Comparison of ENCODE assay signal across 1 cellular context in the genomic region with DNA sequence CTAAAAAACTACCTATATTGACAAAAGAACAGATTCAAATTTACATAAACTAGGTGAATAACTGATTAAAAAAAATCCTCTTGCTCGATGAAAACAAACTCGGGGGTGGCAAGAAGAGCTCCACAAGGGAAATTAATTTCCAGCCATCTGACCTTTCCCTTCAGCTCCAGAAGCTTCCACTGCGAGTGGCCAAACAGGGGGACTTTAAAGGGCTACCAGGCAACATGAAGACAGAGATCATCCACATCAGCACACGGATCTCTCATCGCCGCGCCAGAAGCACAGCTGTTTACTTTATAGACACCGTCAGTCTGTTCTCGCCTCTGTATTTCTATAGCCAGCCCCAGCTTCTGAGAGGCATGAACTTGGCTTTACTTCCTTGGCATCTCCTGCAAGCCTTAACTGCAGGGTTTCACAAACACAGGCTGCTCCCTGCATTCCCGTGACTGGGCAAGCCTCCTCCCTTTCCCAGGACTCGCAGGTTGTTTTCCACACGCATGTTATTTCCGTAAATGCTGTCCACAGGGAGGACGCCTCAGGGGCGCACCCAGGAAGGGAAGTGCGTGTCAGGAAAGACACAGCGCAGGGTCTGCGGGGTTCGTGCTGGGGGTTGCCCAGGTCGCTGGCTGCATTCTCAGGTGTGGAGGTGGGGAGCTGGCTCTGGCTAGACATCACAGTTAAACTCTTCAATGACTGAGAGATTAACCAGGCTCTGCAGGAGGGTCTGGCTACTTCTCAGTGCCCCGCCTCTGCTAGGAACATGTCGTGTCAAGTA.
TF ChIP-seq lines count a peak whose summit lies in the region.

No MANE protein-coding gene starts in this region.

TF ChIP-seq in IMR-90, 13 proteins besides CTCF, POLR2A, EP300 and RAD21 (continued from another document):
- TF ChIP-seq, protein P1, sequence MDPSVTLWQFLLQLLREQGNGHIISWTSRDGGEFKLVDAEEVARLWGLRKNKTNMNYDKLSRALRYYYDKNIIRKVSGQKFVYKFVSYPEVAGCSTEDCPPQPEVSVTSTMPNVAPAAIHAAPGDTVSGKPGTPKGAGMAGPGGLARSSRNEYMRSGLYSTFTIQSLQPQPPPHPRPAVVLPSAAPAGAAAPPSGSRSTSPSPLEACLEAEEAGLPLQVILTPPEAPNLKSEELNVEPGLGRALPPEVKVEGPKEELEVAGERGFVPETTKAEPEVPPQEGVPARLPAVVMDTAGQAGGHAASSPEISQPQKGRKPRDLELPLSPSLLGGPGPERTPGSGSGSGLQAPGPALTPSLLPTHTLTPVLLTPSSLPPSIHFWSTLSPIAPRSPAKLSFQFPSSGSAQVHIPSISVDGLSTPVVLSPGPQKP (IDR thresholded peaks at IDR 0.05; ENCODE audit: borderline replicate concordance, low read depth, low read length): no peak
- TF ChIP-seq SMC3 (IDR thresholded peaks at IDR 0.05; ENCODE audit: low read depth, low read length) (no peak), MAZ (IDR thresholded peaks at IDR 0.05; ENCODE audit: borderline replicate concordance, low read depth, low read length) (no peak), RCOR1 (IDR thresholded peaks at IDR 0.05; ENCODE audit: insufficient replicate concordance, low read length) (no peak), NFE2L2 (IDR thresholded peaks at IDR 0.05; ENCODE audit: low read depth, low read length) (no peak), BHLHE40 (IDR thresholded peaks at IDR 0.05; ENCODE audit: low read depth, low read length) (no peak), MXI1 (IDR thresholded peaks at IDR 0.05; ENCODE audit: borderline replicate concordance, low read depth, low read length) (no peak), FOS (IDR thresholded peaks at IDR 0.05; ENCODE audit: low read depth, low read length) (no peak), CHD1 (IDR thresholded peaks at IDR 0.05; ENCODE audit: low read depth, low read length) (no peak), CEBPB (IDR thresholded peaks at IDR 0.05; ENCODE audit: low read depth, low read length) (no peak)
- TF ChIP-seq, protein P2, sequence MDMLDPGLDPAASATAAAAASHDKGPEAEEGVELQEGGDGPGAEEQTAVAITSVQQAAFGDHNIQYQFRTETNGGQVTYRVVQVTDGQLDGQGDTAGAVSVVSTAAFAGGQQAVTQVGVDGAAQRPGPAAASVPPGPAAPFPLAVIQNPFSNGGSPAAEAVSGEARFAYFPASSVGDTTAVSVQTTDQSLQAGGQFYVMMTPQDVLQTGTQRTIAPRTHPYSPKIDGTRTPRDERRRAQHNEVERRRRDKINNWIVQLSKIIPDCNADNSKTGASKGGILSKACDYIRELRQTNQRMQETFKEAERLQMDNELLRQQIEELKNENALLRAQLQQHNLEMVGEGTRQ (IDR thresholded peaks at IDR 0.05; ENCODE audit: low read depth, low read length): no peak
